In the genomic region with DNA sequence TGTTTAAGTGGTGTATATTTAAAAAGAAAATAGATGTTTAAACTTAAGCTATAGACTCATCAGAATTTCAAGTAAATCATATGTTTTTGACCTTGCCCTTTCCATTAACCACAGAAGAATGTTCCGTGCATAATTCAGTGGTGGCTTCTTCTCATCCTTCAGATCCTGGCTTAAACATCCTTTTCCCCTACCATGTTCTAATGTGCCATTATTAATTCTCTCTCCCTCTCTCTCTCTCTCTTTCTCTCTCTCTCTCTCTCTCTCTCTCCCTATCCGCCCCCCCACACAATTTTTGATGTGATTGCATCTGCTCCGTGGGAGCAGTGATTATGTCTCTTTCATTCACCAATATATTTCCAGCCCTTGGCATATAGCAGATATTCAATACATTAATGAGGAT, we compare ENCODE assay signal across 30 cellular contexts.
"Had no signal": no experiment of that assay in that cellular context is flagged by ENCODE, and none has a peak within 500 bp of the region (broad histone marks: within the 10 kb centered on the region; RNA-seq: fewer than 3 reads in every experiment).

No MANE protein-coding gene starts in this region.

- H3K9me3 ChIP-seq: adrenal gland, body of pancreas had no signal

- H3K36me3 ChIP-seq: adrenal gland, brain microvascular endothelial cell, breast epithelium had no signal

- H3K4me3 ChIP-seq: adrenal gland, body of pancreas, breast epithelium had no signal

- H3K27ac ChIP-seq: adrenal gland, body of pancreas, brain microvascular endothelial cell, breast epithelium, VCaP had no signal

- H3K27me3 ChIP-seq: adrenal gland, body of pancreas, brain microvascular endothelial cell, breast epithelium had no signal

- DNase-seq: activated B cell treated with CpG ODN at 0.5 μM for 24 hours; activated CD4-positive, alpha-beta memory T cell treated with anti-CD3 and anti-CD28 coated beads for 36 hours; activated CD4-positive, alpha-beta T cell treated with anti-CD3 and anti-CD28 coated beads for 4 hours; activated CD4-positive, alpha-beta T cell treated with anti-CD3 and anti-CD28 coated beads, Interleukin-2, amount 10 ng/mL, durations not matched to agents 24 days and 14 days; activated CD4-positive, alpha-beta T cell treated with anti-CD3 and anti-CD28 coated beads, Interleukin-2, amount 50 U/mL, for 1 hour; activated CD4-positive, alpha-beta T cell treated with anti-CD3 and anti-CD28 coated beads, Interleukin-2, amount 50 U/mL, for 4 hours; activated CD4-positive, CD25-positive, alpha-beta regulatory T cell treated with anti-CD3 and anti-CD28 coated beads, Interleukin-2, amount 50 U/mL, for 72 hours; activated CD8-positive, alpha-beta memory T cell treated with anti-CD3 and anti-CD28 coated beads, Interleukin-2, amount 50 U/mL, for 4 hours; activated CD8-positive, alpha-beta T cell treated with anti-CD3 and anti-CD28 coated beads for 36 hours; activated effector memory CD4-positive, alpha-beta T cell treated with anti-CD3 and anti-CD28 coated beads, Interleukin-2, amount 50 U/mL, for 16 hours; activated gamma-delta T cell treated with Interleukin-2 at 50 U/mL for 16 hours; activated naive CD4-positive, alpha-beta T cell; activated naive CD4-positive, alpha-beta T cell treated with anti-CD3 and anti-CD28 coated beads for 36 hours; activated naive CD4-positive, alpha-beta T cell treated with anti-CD3 and anti-CD28 coated beads, Interleukin-2, amount 50 U/mL, for 16 hours; activated naive CD8-positive, alpha-beta T cell treated with anti-CD3 and anti-CD28 coated beads for 36 hours; activated T-cell treated with anti-CD3 and anti-CD28 coated beads for 4 hours; activated T-cell treated with anti-CD3 and anti-CD28 coated beads, Interleukin-2, amount 50 U/mL, for 1 hour; activated T-cell treated with anti-CD3 and anti-CD28 coated beads, Interleukin-2, amount 50 U/mL, for 4 hours; activated T-cell treated with anti-CD3 and anti-CD28 coated beads, Interleukin-2, amount 50 U/mL, for 72 hours; adrenal gland; amniotic stem cell; aorta; body of pancreas; brain microvascular endothelial cell; central memory CD4-positive, alpha-beta T cell; T-helper 1 cell; T-helper 2 cell; T-helper 9 cell had no signal
